In genomic region chr12:114794049-114794558, GRCh38 we compare ENCODE assay signal across 30 cellular contexts.
"Had no signal": no experiment of that assay in that cellular context is flagged by ENCODE, and none has a peak within 500 bp of the region (broad histone marks: within the 10 kb centered on the region; RNA-seq: fewer than 3 reads in every experiment).

No MANE protein-coding gene starts in this region.

- H3K27me3 ChIP-seq: brain microvascular endothelial cell, dorsolateral prefrontal cortex, heart left ventricle had no signal

- H3K27ac Mint-ChIP-seq: activated CD4-positive, alpha-beta memory T cell treated with anti-CD3 and anti-CD28 coated beads, Interleukin-2, amount 10 ng/mL, durations not matched to agents 7 days and 5 days; activated CD4-positive, alpha-beta T cell treated with anti-CD3 and anti-CD28 coated beads, Interleukin-2, amount 10 ng/mL, durations not matched to agents 7 days and 5 days; activated naive CD8-positive, alpha-beta T cell; activated T-helper 17 cell treated with anti-CD3 and anti-CD28 coated beads, Interleukin-2, amount 50 U/mL, for 72 hours; dendritic cell treated with granulocyte-macrophage colony-stimulating factor and Interleukin-4, amounts not matched to agents 40 ng/mL and 50 ng/mL, for 4 days; endodermal cell had no signal

- H3K4me3 Mint-ChIP-seq: activated CD4-positive, alpha-beta memory T cell treated with anti-CD3 and anti-CD28 coated beads, Interleukin-2, amount 10 ng/mL, durations not matched to agents 7 days and 5 days; activated CD4-positive, alpha-beta T cell treated with anti-CD3 and anti-CD28 coated beads, Interleukin-2, amount 10 ng/mL, durations not matched to agents 7 days and 5 days; activated naive CD8-positive, alpha-beta T cell; activated T-cell treated with anti-CD3 and anti-CD28 coated beads, Interleukin-2, amount 50 U/mL, for 4 hours; activated T-helper 17 cell treated with anti-CD3 and anti-CD28 coated beads, Interleukin-2, amount 50 U/mL, for 72 hours; dendritic cell treated with granulocyte-macrophage colony-stimulating factor and Interleukin-4, amounts not matched to agents 40 ng/mL and 50 ng/mL, for 4 days; endodermal cell had no signal

- DNase-seq: activated CD4-positive, alpha-beta memory T cell treated with anti-CD3 and anti-CD28 coated beads, Interleukin-2, amount 10 ng/mL, durations not matched to agents 7 days and 5 days; activated CD4-positive, alpha-beta T cell treated with anti-CD3 and anti-CD28 coated beads for 1 hour; activated CD4-positive, alpha-beta T cell treated with anti-CD3 and anti-CD28 coated beads for 4 hours; activated CD4-positive, alpha-beta T cell treated with anti-CD3 and anti-CD28 coated beads, Interleukin-2, amount 10 ng/mL, durations not matched to agents 7 days and 5 days; activated CD4-positive, alpha-beta T cell treated with anti-CD3 and anti-CD28 coated beads, Interleukin-2, amount 50 U/mL, for 4 hours; activated effector memory CD4-positive, alpha-beta T cell treated with Interleukin-2 at 50 U/mL for 16 hours; activated gamma-delta T cell treated with Interleukin-2 at 50 U/mL for 16 hours; activated naive CD4-positive, alpha-beta T cell treated with anti-CD3 and anti-CD28 coated beads, Interleukin-2, amount 50 U/mL, for 16 hours; activated naive CD4-positive, alpha-beta T cell treated with Interleukin-2 at 50 U/mL for 16 hours; activated T-cell treated with anti-CD3 and anti-CD28 coated beads, Interleukin-2, amount 50 U/mL, for 4 hours; amniotic stem cell; anterior cingulate cortex; brain microvascular endothelial cell; caudate nucleus; cerebellar nuclear complex; dorsolateral prefrontal cortex; effector memory CD4-positive, alpha-beta T cell; endodermal cell; foreskin fibroblast; glutamatergic neuron; heart left ventricle; T-helper 2 cell had no signal

- ATAC-seq: activated T-cell treated with anti-CD3 and anti-CD28 coated beads, Interleukin-2, amount 50 U/mL, for 4 hours; activated T-helper 17 cell treated with anti-CD3 and anti-CD28 coated beads, Interleukin-2, amount 50 U/mL, for 72 hours; esophagus mucosa; heart left ventricle had no signal

- H3K27ac ChIP-seq: brain microvascular endothelial cell, coronary artery, dorsolateral prefrontal cortex, heart left ventricle had no signal

- H3K9me3 ChIP-seq: heart left ventricle had no signal

- H3K9me3 Mint-ChIP-seq: activated T-cell treated with anti-CD3 and anti-CD28 coated beads, Interleukin-2, amount 50 U/mL, for 4 hours; dendritic cell treated with granulocyte-macrophage colony-stimulating factor and Interleukin-4, amounts not matched to agents 40 ng/mL and 50 ng/mL, for 4 days; endodermal cell had no signal

- FAIRE-seq: astrocyte, bronchial epithelial cell, frontal cortex had no signal

- H3K4me3 ChIP-seq: coronary artery, dorsolateral prefrontal cortex, heart left ventricle had no signal

- H3K27me3 Mint-ChIP-seq: activated CD4-positive, alpha-beta memory T cell treated with anti-CD3 and anti-CD28 coated beads, Interleukin-2, amount 10 ng/mL, durations not matched to agents 7 days and 5 days; activated CD4-positive, alpha-beta T cell treated with anti-CD3 and anti-CD28 coated beads, Interleukin-2, amount 10 ng/mL, durations not matched to agents 7 days and 5 days; activated T-helper 17 cell treated with anti-CD3 and anti-CD28 coated beads, Interleukin-2, amount 50 U/mL, for 72 hours had no signal

- H3K36me3 Mint-ChIP-seq: activated naive CD8-positive, alpha-beta T cell had no signal

- H3K4me1 Mint-ChIP-seq: activated CD4-positive, alpha-beta memory T cell treated with anti-CD3 and anti-CD28 coated beads, Interleukin-2, amount 10 ng/mL, durations not matched to agents 7 days and 5 days; activated CD4-positive, alpha-beta T cell treated with anti-CD3 and anti-CD28 coated beads, Interleukin-2, amount 10 ng/mL, durations not matched to agents 7 days and 5 days; activated T-helper 17 cell treated with anti-CD3 and anti-CD28 coated beads, Interleukin-2, amount 50 U/mL, for 72 hours had no signal

- H3K36me3 ChIP-seq: brain microvascular endothelial cell, heart left ventricle had no signal
